8 cellular contexts compared by ENCODE assay signal in genomic region chr14:23306412-23307145, GRCh38. TPM values are rescaled to one million over a fixed set of nuclear protein-coding genes. Genes with fewer than 3 reads are reported as not detected.
A peak's percentile ranks its signal among the peaks of the same experiment; 100 is the strongest.
DNase-seq lines count a peak whose midpoint lies in the region; ATAC-seq and TF ChIP-seq lines count a peak whose summit lies in the region.

TSS of gene BCL2L2 (plus strand) at chr14:23306833. CDS start at chr14:23307768, 935 bp downstream.

- H3K27ac ChIP-seq in mesodermal cell (ENCODE audit: low read depth, low read length, severe bottlenecking) (peak within 1 kb of the TSS; percentile 72), tibial nerve (peak within 1 kb of the TSS; percentile 81 to 95 (median 92))

- H3K9me3 ChIP-seq in mesodermal cell (ENCODE audit: control insufficient read depth, low read length) (no peaks in the 10 kb centered on the region), tibial nerve (no peaks in the 10 kb centered on the region)

- DNase-seq in Ammon's horn (ENCODE audit: low spot score) (peak; percentile 94), NCI-H1417 treated with DMSO at 0.1 percent for 48 hours (lab: John Stamatoyannopoulos, UW) (peak; percentile 26), SW480 (ENCODE audit: low spot score) (peak; percentile 84), erythroblast (lab: John Stamatoyannopoulos, UW) (peak; percentile 86 to 89), tibial nerve (ENCODE audit: low spot score in 2 of 2) (peak; percentile 89 to 92)
- DNase-seq in activated naive CD4-positive, alpha-beta T cell (lab: John Stamatoyannopoulos, UW), result no peak

- peak; percentile 23 for ATAC-seq in GM18868 (IDR thresholded peaks at IDR 0.05; ENCODE audit: unreplicated experiment)

- TF ChIP-seq EP300 in tibial nerve (IDR thresholded peaks at IDR 0.05), result peak in 1 of 2 donors; percentile 83

- TF ChIP-seq POLR2A in erythroblast (IDR thresholded peaks at IDR 0.05; ENCODE audit: low read length), result peak; percentile 81
- TF ChIP-seq POLR2A in tibial nerve (IDR thresholded peaks at IDR 0.05), result peak; percentile 60 to 83

- H3K36me3 ChIP-seq in mesodermal cell (ENCODE audit: control insufficient read depth, insufficient read depth, low read length) (peaks cover 40% of the 10 kb centered on the region), tibial nerve (peaks cover 0 to 40% (median 0%) of the 10 kb centered on the region in 3 donors)

- no peaks in the 10 kb centered on the region for H3K27me3 ChIP-seq in tibial nerve

- peak in 1 of 5 experiments; percentile 40 for TF ChIP-seq CTCF in tibial nerve (IDR thresholded peaks at IDR 0.05)

- H3K4me1 ChIP-seq in mesodermal cell (ENCODE audit: control insufficient read depth, insufficient read depth, low read length, poor library complexity, severe bottlenecking) (peaks cover 14% of the 10 kb centered on the region), tibial nerve (peaks cover 5 to 50% (median 27%) of the 10 kb centered on the region in 4 donors)

- peak within 1 kb of the TSS; percentile 86 for H3K4me3 ChIP-seq in mesodermal cell (ENCODE audit: extremely low read depth, insufficient read depth, low read length, poor library complexity, severe bottlenecking)
- H3K4me3 ChIP-seq in tibial nerve, result peak within 1 kb of the TSS; percentile 48 to 84 (median 60)

- WGBS in mesodermal cell (ENCODE audit: insufficient coverage in 2 of 2), 2 experiments, result 1 to 2% methylated on average over 19 to 23 of the region's 24 CpGs
- 0 to 1% methylated on average over 23 to 24 of the region's 24 CpGs for WGBS in tibial nerve, 2 donors

RNA-seq across cellular contexts. Expression of gene BCL2L2, which starts in this region (rescaled TPM):
- polyA plus RNA-seq in mesodermal cell (2013, experiment 1 of 2), result 15.9 TPM
- polyA plus RNA-seq in mesodermal cell (2013, experiment 2 of 2), result 15.4 TPM
- total RNA-seq in tibial nerve, result 10 to 100 TPM; 49.8 to 87.3 (median 56.5) TPM

Comparison
In these comparisons a context has a peak if more than half of its experiments do, and no peak if none do; other contexts are left out.
1. DNase-seq: peak in Ammon's horn (single experiment), NCI-H1417 treated with DMSO at 0.1 percent for 48 hours (single experiment), SW480 (single experiment), erythroblast (2 of 2) and tibial nerve (2 of 2); none in activated naive CD4-positive, alpha-beta T cell (0 of 4).